1 cellular context compared by ENCODE assay signal in the genomic region with DNA sequence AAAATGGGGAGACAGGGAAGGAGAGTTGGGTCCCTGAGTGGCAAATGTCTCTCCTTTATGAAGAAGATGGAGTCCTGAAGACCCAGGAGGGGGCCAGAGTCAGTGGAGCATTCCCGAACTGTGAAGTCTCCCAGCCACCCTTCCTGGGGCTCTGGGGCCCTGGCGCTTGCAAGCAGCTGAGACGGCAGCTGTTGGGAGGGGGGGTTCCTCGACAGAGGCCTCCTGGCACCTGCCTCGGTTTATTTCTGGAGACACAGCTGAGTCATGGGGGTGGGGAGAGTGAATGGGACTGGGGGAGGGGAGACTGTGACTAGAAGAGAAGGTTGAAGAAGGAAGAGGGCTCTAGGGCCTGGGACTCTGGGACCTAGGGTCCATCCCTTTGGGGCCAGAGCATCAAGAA.
TF ChIP-seq lines count a peak whose summit lies in the region.

No MANE protein-coding gene starts in this region.

TF ChIP-seq in IMR-90, 13 proteins besides CTCF, POLR2A, EP300 and RAD21:
- peak; percentile 39; the same call in 1 of the 2 replicates for TF ChIP-seq NFE2L2 (IDR thresholded peaks at IDR 0.05; ENCODE audit: low read depth, low read length)
- TF ChIP-seq SMC3 (IDR thresholded peaks at IDR 0.05; ENCODE audit: low read depth, low read length): no peak
- TF ChIP-seq MXI1 (IDR thresholded peaks at IDR 0.05; ENCODE audit: borderline replicate concordance, low read depth, low read length): no peak
- TF ChIP-seq CEBPB (IDR thresholded peaks at IDR 0.05; ENCODE audit: low read depth, low read length): no peak
- TF ChIP-seq BHLHE40 (IDR thresholded peaks at IDR 0.05; ENCODE audit: low read depth, low read length): 0 out of 2 replicates have a peak, but pooled peaks have one; percentile 19
- TF ChIP-seq CHD1 (IDR thresholded peaks at IDR 0.05; ENCODE audit: low read depth, low read length): no peak
- TF ChIP-seq RFX5 (IDR thresholded peaks at IDR 0.05; ENCODE audit: low read depth, low read length): no peak
- TF ChIP-seq, protein P1, sequence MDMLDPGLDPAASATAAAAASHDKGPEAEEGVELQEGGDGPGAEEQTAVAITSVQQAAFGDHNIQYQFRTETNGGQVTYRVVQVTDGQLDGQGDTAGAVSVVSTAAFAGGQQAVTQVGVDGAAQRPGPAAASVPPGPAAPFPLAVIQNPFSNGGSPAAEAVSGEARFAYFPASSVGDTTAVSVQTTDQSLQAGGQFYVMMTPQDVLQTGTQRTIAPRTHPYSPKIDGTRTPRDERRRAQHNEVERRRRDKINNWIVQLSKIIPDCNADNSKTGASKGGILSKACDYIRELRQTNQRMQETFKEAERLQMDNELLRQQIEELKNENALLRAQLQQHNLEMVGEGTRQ (IDR thresholded peaks at IDR 0.05; ENCODE audit: low read depth, low read length): no peak
- peak; percentile 88 for TF ChIP-seq RCOR1 (IDR thresholded peaks at IDR 0.05; ENCODE audit: insufficient replicate concordance, low read length)
- no peak for TF ChIP-seq FOS (IDR thresholded peaks at IDR 0.05; ENCODE audit: low read depth, low read length)
- peak; percentile 33; the same call in 1 of the 2 replicates for TF ChIP-seq MAZ (IDR thresholded peaks at IDR 0.05; ENCODE audit: borderline replicate concordance, low read depth, low read length)
- no peak for TF ChIP-seq MAFK (IDR thresholded peaks at IDR 0.05; ENCODE audit: low read depth, low read length)
